34 cellular contexts compared by ENCODE assay signal in the genomic region with DNA sequence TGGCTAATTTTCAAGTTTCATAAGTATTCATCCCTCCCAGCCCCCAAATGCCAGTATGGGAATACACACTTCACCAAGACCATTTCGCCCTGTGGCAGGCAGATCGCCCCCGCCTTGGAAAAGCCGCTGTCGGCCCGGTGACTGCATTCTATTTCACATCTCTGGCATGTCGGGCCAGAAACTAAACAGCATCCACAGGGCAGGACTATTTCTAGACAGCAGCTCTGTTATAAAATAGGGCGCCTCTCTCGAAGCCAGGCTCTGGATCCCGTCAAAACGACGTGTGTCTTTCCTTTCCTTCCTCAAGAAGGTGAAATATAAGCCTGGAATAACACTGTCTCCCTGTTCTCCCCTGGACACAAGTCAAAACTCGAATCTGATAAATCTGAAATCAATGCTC. TPM values are rescaled to one million over a fixed set of nuclear protein-coding genes. Genes with fewer than 3 reads are reported as not detected.
"Had no signal": no experiment of that assay in that cellular context is flagged by ENCODE, and none has a peak within 500 bp of the region (broad histone marks: within the 10 kb centered on the region; RNA-seq: fewer than 3 reads in every experiment).

No MANE protein-coding gene starts in this region.

- H3K36me3 Mint-ChIP-seq: activated CD4-positive, alpha-beta memory T cell treated with anti-CD3 and anti-CD28 coated beads for 36 hours; activated CD8-positive, alpha-beta memory T cell treated with anti-CD3 and anti-CD28 coated beads, Interleukin-2, amount 10 ng/mL, durations not matched to agents 7 days and 5 days; activated naive CD4-positive, alpha-beta T cell treated with anti-CD3 and anti-CD28 coated beads, Interleukin-2, amount 50 U/mL, for 24 hours; activated naive CD8-positive, alpha-beta T cell treated with anti-CD3 and anti-CD28 coated beads for 36 hours had no signal

- H3K27me3 Mint-ChIP-seq: activated CD4-positive, alpha-beta memory T cell treated with anti-CD3 and anti-CD28 coated beads for 36 hours; activated naive CD8-positive, alpha-beta T cell treated with anti-CD3 and anti-CD28 coated beads, Interleukin-2, amount 50 U/mL, for 24 hours had no signal

- H3K4me3 ChIP-seq: adrenal gland, body of pancreas, coronary artery, dorsolateral prefrontal cortex had no signal

- H3K9me3 ChIP-seq: adrenal gland, body of pancreas had no signal

- H3K27ac Mint-ChIP-seq: activated CD4-positive, alpha-beta memory T cell treated with anti-CD3 and anti-CD28 coated beads for 36 hours; activated CD4-positive, alpha-beta T cell treated with anti-CD3 and anti-CD28 coated beads for 36 hours; activated CD4-positive, alpha-beta T cell treated with anti-CD3 and anti-CD28 coated beads, Interleukin-2, amount 10 ng/mL, durations not matched to agents 24 days and 14 days; activated CD8-positive, alpha-beta memory T cell treated with anti-CD3 and anti-CD28 coated beads, Interleukin-2, amount 10 ng/mL, durations not matched to agents 7 days and 5 days; activated CD8-positive, alpha-beta T cell treated with anti-CD3 and anti-CD28 coated beads, Interleukin-2, amount 10 ng/mL, durations not matched to agents 7 days and 5 days; activated naive CD4-positive, alpha-beta T cell treated with anti-CD3 and anti-CD28 coated beads for 36 hours; activated naive CD4-positive, alpha-beta T cell treated with anti-CD3 and anti-CD28 coated beads, Interleukin-2, amount 50 U/mL, for 24 hours; activated naive CD8-positive, alpha-beta T cell treated with anti-CD3 and anti-CD28 coated beads for 36 hours; activated naive CD8-positive, alpha-beta T cell treated with anti-CD3 and anti-CD28 coated beads, Interleukin-2, amount 50 U/mL, for 24 hours; activated T-helper 1 cell treated with anti-CD3 and anti-CD28 coated beads, Interleukin-12 subunit alpha, Interleukin-12 subunit beta, Interleukin-2, Interleukin-4 antibody, amounts not matched to agents 30 ng/mL and 10 ng/mL and 1 ng/mL, durations not matched to agents 14 hours and 24 hours and 36 hours; activated T-helper 2 cell treated with anti-CD3 and anti-CD28 coated beads, Interferon-gamma antibody, Interleukin-2, Interleukin-4, amounts not matched to agents 10 μg/mL and 5 μg/mL and 100 μg/mL, durations not matched to agents 14 hours and 24 hours and 36 hours; dendritic cell treated with granulocyte-macrophage colony-stimulating factor and Interleukin-4, amounts not matched to agents 40 ng/mL and 50 ng/mL, for 4 days; endodermal cell had no signal

- DNase-seq: activated CD4-positive, alpha-beta memory T cell treated with anti-CD3 and anti-CD28 coated beads for 36 hours; activated CD4-positive, alpha-beta T cell treated with anti-CD3 and anti-CD28 coated beads for 36 hours; activated CD4-positive, alpha-beta T cell treated with anti-CD3 and anti-CD28 coated beads, Interleukin-2, amount 10 ng/mL, durations not matched to agents 24 days and 14 days; activated CD4-positive, CD25-positive, alpha-beta regulatory T cell; activated CD4-positive, CD25-positive, alpha-beta regulatory T cell treated with anti-CD3 and anti-CD28 coated beads, Interleukin-2, amount 50 U/mL, for 72 hours; activated CD8-positive, alpha-beta memory T cell treated with anti-CD3 and anti-CD28 coated beads, Interleukin-2, amount 10 ng/mL, durations not matched to agents 7 days and 5 days; activated CD8-positive, alpha-beta memory T cell treated with anti-CD3 and anti-CD28 coated beads, Interleukin-2, amount 50 U/mL, for 4 hours; activated CD8-positive, alpha-beta T cell treated with anti-CD3 and anti-CD28 coated beads, Interleukin-2, amount 10 ng/mL, durations not matched to agents 7 days and 5 days; activated effector memory CD4-positive, alpha-beta T cell treated with anti-CD3 and anti-CD28 coated beads, Interleukin-2, amount 50 U/mL, for 16 hours; activated naive CD4-positive, alpha-beta T cell treated with anti-CD3 and anti-CD28 coated beads for 36 hours; activated naive CD8-positive, alpha-beta T cell treated with anti-CD3 and anti-CD28 coated beads for 36 hours; activated naive CD8-positive, alpha-beta T cell treated with anti-CD3 and anti-CD28 coated beads, Interleukin-2, amount 50 U/mL, for 24 hours; activated T-cell treated with anti-CD3 and anti-CD28 coated beads, Interleukin-2, amount 50 U/mL, for 1 hour; activated T-cell treated with anti-CD3 and anti-CD28 coated beads, Interleukin-2, amount 50 U/mL, for 48 hours; adrenal gland; amygdala; aorta; body of pancreas; central memory CD4-positive, alpha-beta T cell; cerebellar nuclear complex; dorsolateral prefrontal cortex; effector memory CD4-positive, alpha-beta T cell; endodermal cell; foreskin fibroblast; T-helper 2 cell had no signal

- H3K36me3 ChIP-seq: adrenal gland had no signal

- H3K9me3 Mint-ChIP-seq: activated CD4-positive, alpha-beta memory T cell treated with anti-CD3 and anti-CD28 coated beads for 36 hours; activated CD4-positive, alpha-beta T cell treated with anti-CD3 and anti-CD28 coated beads, Interleukin-2, amount 10 ng/mL, durations not matched to agents 24 days and 14 days; activated naive CD4-positive, alpha-beta T cell treated with anti-CD3 and anti-CD28 coated beads for 36 hours; activated naive CD4-positive, alpha-beta T cell treated with anti-CD3 and anti-CD28 coated beads, Interleukin-2, amount 50 U/mL, for 24 hours; activated naive CD8-positive, alpha-beta T cell treated with anti-CD3 and anti-CD28 coated beads for 36 hours; activated naive CD8-positive, alpha-beta T cell treated with anti-CD3 and anti-CD28 coated beads, Interleukin-2, amount 50 U/mL, for 24 hours; activated T-helper 1 cell treated with anti-CD3 and anti-CD28 coated beads, Interleukin-12 subunit alpha, Interleukin-12 subunit beta, Interleukin-2, Interleukin-4 antibody, amounts not matched to agents 30 ng/mL and 10 ng/mL and 1 ng/mL, durations not matched to agents 14 hours and 24 hours and 36 hours; activated T-helper 2 cell treated with anti-CD3 and anti-CD28 coated beads, Interferon-gamma antibody, Interleukin-2, Interleukin-4, amounts not matched to agents 10 μg/mL and 5 μg/mL and 100 μg/mL, durations not matched to agents 14 hours and 24 hours and 36 hours; dendritic cell treated with granulocyte-macrophage colony-stimulating factor and Interleukin-4, amounts not matched to agents 40 ng/mL and 50 ng/mL, for 4 days had no signal

- H3K4me1 Mint-ChIP-seq: activated CD4-positive, alpha-beta T cell treated with anti-CD3 and anti-CD28 coated beads for 36 hours; activated CD4-positive, alpha-beta T cell treated with anti-CD3 and anti-CD28 coated beads, Interleukin-2, amount 10 ng/mL, durations not matched to agents 24 days and 14 days; activated CD8-positive, alpha-beta memory T cell treated with anti-CD3 and anti-CD28 coated beads, Interleukin-2, amount 10 ng/mL, durations not matched to agents 7 days and 5 days; activated naive CD4-positive, alpha-beta T cell treated with anti-CD3 and anti-CD28 coated beads, Interleukin-2, amount 50 U/mL, for 24 hours; activated naive CD8-positive, alpha-beta T cell treated with anti-CD3 and anti-CD28 coated beads for 36 hours; activated naive CD8-positive, alpha-beta T cell treated with anti-CD3 and anti-CD28 coated beads, Interleukin-2, amount 50 U/mL, for 24 hours; endodermal cell had no signal

- H3K27ac ChIP-seq: adrenal gland, body of pancreas, coronary artery, dorsolateral prefrontal cortex had no signal

- H3K27me3 ChIP-seq: body of pancreas had no signal

- H3K4me3 Mint-ChIP-seq: activated CD4-positive, alpha-beta memory T cell treated with anti-CD3 and anti-CD28 coated beads for 36 hours; activated CD4-positive, alpha-beta T cell treated with anti-CD3 and anti-CD28 coated beads for 36 hours; activated CD4-positive, alpha-beta T cell treated with anti-CD3 and anti-CD28 coated beads, Interleukin-2, amount 10 ng/mL, durations not matched to agents 24 days and 14 days; activated CD8-positive, alpha-beta memory T cell treated with anti-CD3 and anti-CD28 coated beads, Interleukin-2, amount 10 ng/mL, durations not matched to agents 7 days and 5 days; activated CD8-positive, alpha-beta T cell treated with anti-CD3 and anti-CD28 coated beads, Interleukin-2, amount 10 ng/mL, durations not matched to agents 7 days and 5 days; activated naive CD4-positive, alpha-beta T cell treated with anti-CD3 and anti-CD28 coated beads for 36 hours; activated naive CD4-positive, alpha-beta T cell treated with anti-CD3 and anti-CD28 coated beads, Interleukin-2, amount 50 U/mL, for 24 hours; activated naive CD8-positive, alpha-beta T cell treated with anti-CD3 and anti-CD28 coated beads for 36 hours; activated naive CD8-positive, alpha-beta T cell treated with anti-CD3 and anti-CD28 coated beads, Interleukin-2, amount 50 U/mL, for 24 hours; activated T-helper 1 cell treated with anti-CD3 and anti-CD28 coated beads, Interleukin-12 subunit alpha, Interleukin-12 subunit beta, Interleukin-2, Interleukin-4 antibody, amounts not matched to agents 30 ng/mL and 10 ng/mL and 1 ng/mL, durations not matched to agents 14 hours and 24 hours and 36 hours; dendritic cell treated with granulocyte-macrophage colony-stimulating factor and Interleukin-4, amounts not matched to agents 40 ng/mL and 50 ng/mL, for 4 days; endodermal cell had no signal

- H3K4me1 ChIP-seq: adrenal gland, body of pancreas had no signal

RNA-seq across cellular contexts. Expression of a gene that starts 56.8 kb away (rescaled TPM):
- total RNA-seq: activated CD4-positive, alpha-beta memory T cell treated with anti-CD3 and anti-CD28 coated beads for 36 hours; activated CD4-positive, alpha-beta T cell treated with anti-CD3 and anti-CD28 coated beads for 36 hours; activated CD4-positive, alpha-beta T cell treated with anti-CD3 and anti-CD28 coated beads, Interleukin-2, amount 10 ng/mL, durations not matched to agents 24 days and 14 days; activated CD8-positive, alpha-beta memory T cell treated with anti-CD3 and anti-CD28 coated beads for 36 hours; activated CD8-positive, alpha-beta T cell treated with anti-CD3 and anti-CD28 coated beads, Interleukin-2, amount 10 ng/mL, durations not matched to agents 7 days and 5 days; activated naive CD4-positive, alpha-beta T cell treated with anti-CD3 and anti-CD28 coated beads for 36 hours; activated naive CD8-positive, alpha-beta T cell treated with anti-CD3 and anti-CD28 coated beads for 36 hours; activated T-helper 1 cell treated with anti-CD3 and anti-CD28 coated beads, Interleukin-12 subunit alpha, Interleukin-12 subunit beta, Interleukin-2, Interleukin-4 antibody, amounts not matched to agents 30 ng/mL and 10 ng/mL and 1 ng/mL, durations not matched to agents 14 hours and 24 hours and 36 hours; activated T-helper 2 cell treated with anti-CD3 and anti-CD28 coated beads, Interferon-gamma antibody, Interleukin-2, Interleukin-4, amounts not matched to agents 10 μg/mL and 5 μg/mL and 100 μg/mL, durations not matched to agents 14 hours and 24 hours and 36 hours; epithelial cell of proximal tubule; frontal cortex; T-helper 1 cell treated with Interleukin-12 subunit alpha and Interleukin-12 subunit beta and Interleukin-4 antibody, amounts not matched to agents 30 ng/mL and 1 ng/mL, for 36 hours had no signal
- polyA plus RNA-seq: aorta had no signal
